Comparison of ENCODE assay signal across 18 cellular contexts in the genomic region with DNA sequence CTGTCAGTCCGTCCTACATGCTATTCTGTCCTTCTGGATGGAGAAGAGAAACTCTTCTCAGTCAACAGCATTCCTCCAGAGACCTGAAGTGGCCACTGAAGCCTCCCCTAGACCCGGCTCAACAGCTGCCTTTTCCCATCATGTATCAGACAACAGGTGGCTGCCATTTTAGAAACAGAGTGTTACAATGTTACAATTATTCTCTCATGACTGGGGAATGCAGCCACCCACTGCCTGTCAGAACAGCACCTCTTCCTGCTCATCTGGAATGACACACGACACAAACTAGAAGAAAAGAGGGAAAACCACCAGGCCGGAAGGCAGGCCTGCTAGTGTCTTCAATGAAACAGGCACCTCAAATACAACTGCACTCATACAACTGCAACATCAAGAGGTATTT.
"Had no signal": no experiment of that assay in that cellular context is flagged by ENCODE, and none has a peak within 500 bp of the region (broad histone marks: within the 10 kb centered on the region; RNA-seq: fewer than 3 reads in every experiment).

No MANE protein-coding gene starts in this region.

- H3K9me3 ChIP-seq: tibial nerve had no signal

- ATAC-seq: activated CD4-positive, alpha-beta T cell treated with anti-CD3 and anti-CD28 coated beads for 36 hours had no signal

- H3K27me3 ChIP-seq: tibial nerve had no signal

- FAIRE-seq: islet of Langerhans had no signal

- DNase-seq: activated B cell treated with CpG ODN at 0.5 μM for 24 hours; activated CD4-positive, alpha-beta memory T cell treated with anti-CD3 and anti-CD28 coated beads for 36 hours; activated CD4-positive, alpha-beta T cell treated with anti-CD3 and anti-CD28 coated beads for 36 hours; activated naive CD4-positive, alpha-beta T cell treated with anti-CD3 and anti-CD28 coated beads for 36 hours; activated naive CD8-positive, alpha-beta T cell treated with anti-CD3 and anti-CD28 coated beads, Interleukin-2, amount 10 ng/mL, durations not matched to agents 7 days and 5 days; activated T-cell treated with anti-CD3 and anti-CD28 coated beads, Interleukin-2, amount 50 U/mL, for 48 hours; amniotic stem cell; cortex of kidney; hypothalamus; left cardiac atrium; mesenchymal stem cell; naive B cell; occipital lobe; stimulated activated CD4-positive, alpha-beta T cell treated with anti-CD3 and anti-CD28 coated beads, Interleukin-12 subunit alpha, Interleukin-12 subunit beta, amount 100 ng/mL, for 4 hours; substantia nigra; T1000 had no signal

- H3K27ac ChIP-seq: tibial nerve had no signal

- H3K36me3 ChIP-seq: tibial nerve had no signal

- H3K4me3 ChIP-seq: tibial nerve had no signal

- H3K4me1 ChIP-seq: tibial nerve had no signal
